9 cellular contexts compared by ENCODE assay signal in the genomic region with DNA sequence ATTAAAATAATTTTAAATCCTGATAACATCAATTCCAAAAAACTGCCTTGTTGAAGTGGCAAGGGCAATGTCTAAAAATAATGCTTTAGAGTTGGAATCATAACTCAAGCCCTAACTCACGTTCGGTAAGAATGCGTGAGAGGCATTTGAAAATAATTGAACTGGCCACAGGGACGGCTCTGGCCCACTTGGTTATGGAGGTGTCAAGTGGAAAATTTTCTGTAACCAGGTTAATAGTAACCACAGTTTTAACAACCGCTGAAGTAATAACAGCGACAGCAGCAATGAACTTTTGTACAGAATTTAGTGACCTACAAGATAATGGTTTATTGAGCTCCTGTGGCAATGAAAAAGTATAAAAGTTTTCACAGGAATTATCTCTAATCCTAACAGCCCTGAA.
A peak's percentile ranks its signal among the peaks of the same experiment; 100 is the strongest.
DNase-seq lines count a peak whose midpoint lies in the region; ATAC-seq and TF ChIP-seq lines count a peak whose summit lies in the region.
"Had no signal": no experiment of that assay in that cellular context is flagged by ENCODE, and none has a peak within 500 bp of the region (broad histone marks: within the 10 kb centered on the region; RNA-seq: fewer than 3 reads in every experiment).

No MANE protein-coding gene starts in this region.

- DNase-seq in CD4-positive, alpha-beta T cell = no peak
- DNase-seq in PC-9 (no peak), epithelial cell of prostate (ENCODE audit: low read depth, low spot score) (no peak), osteoblast (ENCODE audit: insufficient read length, low spot score, missing footprints) (no peak), D341Med (ENCODE audit: low spot score) (no peak), DMS53 treated with DMSO at 0.1 percent for 48 hours (lab: John Stamatoyannopoulos, UW; ENCODE audit: unreplicated experiment) (no peak), head of caudate nucleus (no peak), COLO668 (lab: John Stamatoyannopoulos, UW; ENCODE audit: unreplicated experiment) (no peak)
- DNase-seq: DND-41 had no signal

- TF ChIP-seq CTCF in CD4-positive, alpha-beta T cell (IDR thresholded peaks at IDR 0.05) = no peak
- TF ChIP-seq CTCF in PC-9 (conservative IDR thresholded peaks at IDR 0.05) (no peak), osteoblast (IDR thresholded peaks at IDR 0.05; ENCODE audit: extremely low read depth, low read depth, low read length) (no peak)

- no TSS peak for BruUV-seq in PC-9 (replicated peaks; lab: Mats Ljungman, UMichigan)

- peak overlapping the region; percentile 93 for H3K27ac ChIP-seq in CD4-positive, alpha-beta T cell (ENCODE audit: low read depth, low read length)
- H3K27ac ChIP-seq in PC-9 (peak overlapping the region; percentile 85), epithelial cell of prostate (peak overlapping the region; percentile 93), osteoblast (ENCODE audit: low read depth, low read length) (peak overlapping the region; percentile 96)

- H3K4me1 Mint-ChIP-seq in CD4-positive, alpha-beta T cell (ENCODE audit: low read depth) = peaks cover 100% of the 10 kb centered on the region

- H3K79me2 ChIP-seq in PC-9 (ENCODE audit: low read depth) (peaks cover 66% of the 10 kb centered on the region), osteoblast (ENCODE audit: insufficient read depth, low read length) (peaks cover 92% of the 10 kb centered on the region)

- peaks cover 98% of the 10 kb centered on the region for H3K36me3 Mint-ChIP-seq in CD4-positive, alpha-beta T cell (ENCODE audit: low read depth)

- H4K20me1 ChIP-seq in PC-9 (ENCODE audit: insufficient read depth) (no peaks in the 10 kb centered on the region), osteoblast (ENCODE audit: insufficient read depth, low read length) (peaks cover 60% of the 10 kb centered on the region)

- peak overlapping the region; percentile 93 for H3K4me3 Mint-ChIP-seq in CD4-positive, alpha-beta T cell

- intact Hi-C loops in CD4-positive, alpha-beta T cell (cut with DNase I, micrococcal nuclease) = loop anchor here (2.0 to 10.0 kb wide), 5 partner anchors 13 to 473 kb away; no protein-coding TSS in a partner anchor
- intact Hi-C loops in PC-9 (cut with micrococcal nuclease; ENCODE audit: unreplicated experiment) = loop anchor here (1.0 kb wide), 1 partner anchor 13 kb away; no protein-coding TSS in a partner anchor
- intact Hi-C loops in head of caudate nucleus (cut with DNase I) = loop anchor here (10.0 kb wide), 1 partner anchor 47 kb away; no protein-coding TSS in a partner anchor

- H3K4me3 ChIP-seq in PC-9 (peak overlapping the region; percentile 46; the same call in 1 of the 2 replicates), osteoblast (ENCODE audit: insufficient read depth, low read length) (peak overlapping the region; percentile 20)

- H3K4me2 ChIP-seq in PC-9 = peak overlapping the region; percentile 76
- peak overlapping the region; percentile 76 for H3K4me2 ChIP-seq in osteoblast (ENCODE audit: insufficient read depth, low read length)

- H3K27me3 ChIP-seq in CD4-positive, alpha-beta T cell (ENCODE audit: control insufficient read depth, insufficient read depth, low read length) = no peaks in the 10 kb centered on the region
- H3K27me3 ChIP-seq in PC-9 (ENCODE audit: insufficient read depth, low read depth) (no peaks in the 10 kb centered on the region), osteoblast (ENCODE audit: insufficient read depth, low read length) (no peaks in the 10 kb centered on the region)

- no peaks in the 10 kb centered on the region for H3K27me3 Mint-ChIP-seq in CD4-positive, alpha-beta T cell

- peak overlapping the region; percentile 99 for H3K27ac Mint-ChIP-seq in CD4-positive, alpha-beta T cell

- H3K36me3 ChIP-seq in PC-9 (ENCODE audit: low read depth) (no peaks in the 10 kb centered on the region), osteoblast (ENCODE audit: insufficient read depth, low read length) (peaks cover 26% of the 10 kb centered on the region)

- H3K9me2 ChIP-seq in PC-9 (ENCODE audit: insufficient read depth) = no peaks in the 10 kb centered on the region

- H3K9me3 Mint-ChIP-seq in CD4-positive, alpha-beta T cell = no peaks in the 10 kb centered on the region

- POLR2A ChIA-PET in CD4-positive, alpha-beta T cell (lab: Charles Lee) = interaction anchor here (0.9 to 26.3 kb wide), 13 partner anchors 3 to 218 kb away, joined by 3 to 611 read pairs (median 17); no protein-coding TSS in a partner anchor
- POLR2A ChIA-PET in PC-9 (lab: Charles Lee; ENCODE audit: unreplicated experiment) = interaction anchor here (1.0 kb wide), 1 partner anchor 122 kb away, joined by 4 read pairs; no protein-coding TSS in a partner anchor

- CTCF ChIA-PET in CD4-positive, alpha-beta T cell (lab: Charles Lee) = interaction anchor here (1.5 to 2.8 kb wide), 2 partner anchors 19 to 218 kb away, joined by 3 to 9 read pairs; no protein-coding TSS in a partner anchor
- CTCF ChIA-PET in PC-9 (lab: Charles Lee) = no interaction called here

- no peak overlapping the region for H2AFZ ChIP-seq in PC-9
- no peak overlapping the region for H2AFZ ChIP-seq in osteoblast (ENCODE audit: low read length)

- H3K4me1 ChIP-seq in PC-9 (replicated peaks; ENCODE audit: insufficient read depth) (peaks cover 54% of the 10 kb centered on the region), osteoblast (ENCODE audit: insufficient read depth, low read length) (peaks cover 91% of the 10 kb centered on the region)

- peaks cover 22% of the 10 kb centered on the region for H3F3A ChIP-seq in PC-9 (ENCODE audit: insufficient read depth, low read depth)

- H3K9me3 ChIP-seq in CD4-positive, alpha-beta T cell (ENCODE audit: control insufficient read depth, low read length) = no peaks in the 10 kb centered on the region
- H3K9me3 ChIP-seq in PC-9 (ENCODE audit: insufficient read depth, low read depth) (no peaks in the 10 kb centered on the region), osteoblast (ENCODE audit: low read depth, low read length) (no peaks in the 10 kb centered on the region)

- no peak for ATAC-seq in CD4-positive, alpha-beta T cell (ENCODE audit: poor library complexity)
